ENCODE assay signal across 14 cellular contexts in genomic region chr19:47509170-47509847, GRCh38. TPM values are rescaled to one million over a fixed set of nuclear protein-coding genes. Genes with fewer than 3 reads are reported as not detected.
DNase-seq lines count a peak whose midpoint lies in the region; ATAC-seq, FAIRE-seq and TF ChIP-seq lines count a peak whose summit lies in the region.
"Had no signal": no experiment of that assay in that cellular context is flagged by ENCODE, and none has a peak within 500 bp of the region (broad histone marks: within the 10 kb centered on the region; RNA-seq: fewer than 3 reads in every experiment).

No MANE protein-coding gene starts in this region.

- peaks cover 49% of the 10 kb centered on the region for H3K4me1 ChIP-seq in right cardiac atrium (ENCODE audit: control insufficient read depth, insufficient read depth, low read length)
- H3K4me1 ChIP-seq in endothelial cell of umbilical vein (ENCODE audit: control insufficient read depth, extremely low read depth, insufficient read depth, low read length): peaks cover 28% of the 10 kb centered on the region

- no peaks in the 10 kb centered on the region for H3K36me3 Mint-ChIP-seq in progenitor cell of endocrine pancreas (ENCODE audit: insufficient read depth)

- H3K36me3 ChIP-seq in endothelial cell of umbilical vein (ENCODE audit: control insufficient read depth in 2 of 2, extremely low read depth in 1 of 2, insufficient read depth in 2 of 2, low read length in 2 of 2): peaks cover 0 to 2% of the 10 kb centered on the region in 2 experiments

- ATAC-seq in right cardiac atrium: no peak

- H3K27ac Mint-ChIP-seq in progenitor cell of endocrine pancreas: peak overlapping the region; percentile 64
- H3K27ac Mint-ChIP-seq: activated B cell treated with CpG ODN at 0.5 μM for 24 hours had no signal

- in situ Hi-C loops in GM13976 (cut with MboI; ENCODE audit: low sequenced_read_pairs, unreplicated experiment): no loop called here

- no peaks in the 10 kb centered on the region for H3K9me1 ChIP-seq in endothelial cell of umbilical vein (replicated peaks; ENCODE audit: control insufficient read depth, extremely low read depth, insufficient read depth, low read length)

- H4K20me1 ChIP-seq in endothelial cell of umbilical vein (replicated peaks; ENCODE audit: control insufficient read depth, extremely low read depth, insufficient read depth, low read length): no peaks in the 10 kb centered on the region

- WGBS in right cardiac atrium: 78% methylated on average over 20 of the region's 20 CpGs

- peaks cover 28% of the 10 kb centered on the region for H3K4me1 Mint-ChIP-seq in progenitor cell of endocrine pancreas (ENCODE audit: low read depth)

- DNase-seq in right cardiac atrium (peak in 1 of 3 donors; percentile 37), cardiac septum (ENCODE audit: low spot score) (no peak), endothelial cell of umbilical vein (ENCODE audit: low read depth, low spot score) (no peak), progenitor cell of endocrine pancreas (ENCODE audit: low spot score, unreplicated experiment) (no peak), NCI-H2196 (lab: John Stamatoyannopoulos, UW; ENCODE audit: unreplicated experiment) (no peak), GM13976 (ENCODE audit: low spot score) (no peak), GM20000 (ENCODE audit: low spot score) (no peak)
- no peak for DNase-seq in effector CD4-positive, alpha-beta T cell
- DNase-seq: activated B cell treated with CpG ODN at 0.5 μM for 24 hours; effector CD8-positive, alpha-beta T cell; NCI-H2227 treated with DMSO at 0.1 percent for 48 hours; small intestine had no signal

- no peak for TF ChIP-seq CTCF in endothelial cell of umbilical vein (IDR thresholded peaks at IDR 0.05; ENCODE audit: extremely low read depth in 1 of 2, insufficient read depth in 1 of 2, low read depth in 1 of 2, low read length in 2 of 2)
- no peak for TF ChIP-seq CTCF in progenitor cell of endocrine pancreas (IDR thresholded peaks at IDR 0.05; ENCODE audit: unreplicated experiment)
- TF ChIP-seq CTCF in GM13976 (IDR thresholded peaks at IDR 0.05; ENCODE audit: borderline replicate concordance, control extremely low read depth, extremely low read depth, insufficient read depth, missing control alignments): no peak
- TF ChIP-seq CTCF in GM20000 (IDR thresholded peaks at IDR 0.05; ENCODE audit: extremely low read depth, missing control alignments): no peak

- no peaks in the 10 kb centered on the region for H3K27me3 Mint-ChIP-seq in progenitor cell of endocrine pancreas
- H3K27me3 Mint-ChIP-seq: activated B cell treated with CpG ODN at 0.5 μM for 24 hours had no signal

- no peak overlapping the region for H2AFZ ChIP-seq in endothelial cell of umbilical vein (ENCODE audit: low read depth, low read length)

- no TSS peak for BruUV-seq in endothelial cell of umbilical vein (replicated peaks; lab: Mats Ljungman, UMichigan)

- H3K27ac ChIP-seq in right cardiac atrium (ENCODE audit: low read length): peak overlapping the region; percentile 19
- H3K27ac ChIP-seq in endothelial cell of umbilical vein (ENCODE audit: insufficient read depth, low read depth, low read length): no peak overlapping the region

- H3K9me3 ChIP-seq in right cardiac atrium (ENCODE audit: control insufficient read depth, low read length): no peaks in the 10 kb centered on the region
- H3K9me3 ChIP-seq in endothelial cell of umbilical vein (replicated peaks; ENCODE audit: control insufficient read depth, insufficient read depth, low read length): no peaks in the 10 kb centered on the region

- peaks cover 69% of the 10 kb centered on the region for H3K79me2 ChIP-seq in endothelial cell of umbilical vein (ENCODE audit: control insufficient read depth, insufficient read depth, low read length)

- intact Hi-C loops in right cardiac atrium (cut with DNase I): loop anchor here in 1 of 4 donors (10.0 kb wide), 1 partner anchor 185 kb away; no protein-coding TSS in a partner anchor
- intact Hi-C loops in cardiac septum (cut with DNase I): no loop called here
- intact Hi-C loops in endothelial cell of umbilical vein (cut with micrococcal nuclease): no loop called here

- peak; percentile 4 for FAIRE-seq in endothelial cell of umbilical vein (lab: Jason Lieb, UNC)
- FAIRE-seq: small intestine had no signal

- CTCF ChIA-PET in endothelial cell of umbilical vein (lab: Charles Lee): interaction anchor here (0.7 to 1.7 kb wide), 7 partner anchors 8 to 198 kb away, joined by 3 to 8 read pairs (median 3); no protein-coding TSS in a partner anchor

- dilution Hi-C loops in endothelial cell of umbilical vein (cut with MboI; ENCODE audit: extremely low pct_ligation_motif_present, low sequenced_read_pairs): no loop called here

- no peaks in the 10 kb centered on the region for H3K27me3 ChIP-seq in right cardiac atrium (ENCODE audit: control insufficient read depth, insufficient read depth)
- H3K27me3 ChIP-seq in endothelial cell of umbilical vein (ENCODE audit: control insufficient read depth in 2 of 2, insufficient read depth in 2 of 2, low read length in 2 of 2): no peaks in the 10 kb centered on the region

- no peak overlapping the region for H3K4me3 ChIP-seq in right cardiac atrium (ENCODE audit: low read length)
- H3K4me3 ChIP-seq in endothelial cell of umbilical vein (replicated peaks in 1 of 3; ENCODE audit: insufficient read depth in 1 of 3, low read depth in 1 of 3, low read length in 3 of 3): no peak overlapping the region

- no peak overlapping the region for H3K9ac ChIP-seq in endothelial cell of umbilical vein (replicated peaks; ENCODE audit: extremely low read depth, insufficient read depth, low read length)

- TF ChIP-seq POLR2A in endothelial cell of umbilical vein (IDR thresholded peaks at IDR 0.05; ENCODE audit: low read depth, low read length): no peak

- no peaks in the 10 kb centered on the region for H3K9me3 Mint-ChIP-seq in progenitor cell of endocrine pancreas (ENCODE audit: low read depth)
- H3K9me3 Mint-ChIP-seq: activated B cell treated with CpG ODN at 0.5 μM for 24 hours had no signal

- no peak overlapping the region for H3K4me3 Mint-ChIP-seq in progenitor cell of endocrine pancreas (ENCODE audit: low read depth)
- H3K4me3 Mint-ChIP-seq: activated B cell treated with CpG ODN at 0.5 μM for 24 hours had no signal

- peak overlapping the region; percentile 11 for H3K4me2 ChIP-seq in endothelial cell of umbilical vein (ENCODE audit: insufficient read depth, low read length)

- POLR2A ChIA-PET in endothelial cell of umbilical vein (lab: Charles Lee): no interaction called here

TF ChIP-seq in endothelial cell of umbilical vein, 7 proteins besides CTCF, POLR2A, EP300 and RAD21 (continues in another document):
- no peak for TF ChIP-seq POLR2AphosphoS5 (IDR thresholded peaks at IDR 0.05; ENCODE audit: insufficient read depth, low read depth, low read length)
- no peak for TF ChIP-seq MYC (IDR thresholded peaks at IDR 0.05; ENCODE audit: low read depth, low read length)
- TF ChIP-seq GATA2 (IDR thresholded peaks at IDR 0.05; ENCODE audit: insufficient read depth, insufficient read length, low read depth, low read length): no peak
- no peak for TF ChIP-seq FOS (IDR thresholded peaks at IDR 0.05; ENCODE audit: borderline replicate concordance, insufficient read depth, low read length)
- no peak for TF ChIP-seq MAX (IDR thresholded peaks at IDR 0.05; ENCODE audit: insufficient read depth, insufficient read length)
- TF ChIP-seq JUN (IDR thresholded peaks at IDR 0.05; ENCODE audit: borderline replicate concordance, insufficient read depth, insufficient read length, low read depth): no peak

RNA-seq across cellular contexts. Expression of gene NAPA, which starts 5.6 kb away (rescaled TPM):
- total RNA-seq in right cardiac atrium: 100 to 1,000 TPM in 3 of 4 donors, 10 to 100 TPM in 1; 91.7 to 111 (median 105) TPM
- 102 TPM for polyA plus RNA-seq in right cardiac atrium
- total RNA-seq in cardiac septum: 112 TPM
- total RNA-seq in endothelial cell of umbilical vein: 107 TPM in 2 replicates
- 154 and 172 TPM in 2 replicates for polyA plus RNA-seq in endothelial cell of umbilical vein
- 131 and 147 TPM in 2 replicates for polyA plus RNA-seq in endothelial cell of umbilical vein (2011; cell fraction: cytosol; rRNA removed)
- 82.0 and 97.2 TPM in 2 replicates for polyA plus RNA-seq in endothelial cell of umbilical vein (2011; cell fraction: nucleus; rRNA removed)
- polyA plus RNA-seq in endothelial cell of umbilical vein (2012): 104 and 106 TPM in 2 replicates
- 90.1 and 147 TPM in 2 replicates for polyA minus RNA-seq in endothelial cell of umbilical vein
- polyA minus RNA-seq in endothelial cell of umbilical vein (2011; cell fraction: cytosol; rRNA and poly(A)+ RNA removed): 63.0 TPM
- 35.5 and 37.6 TPM in 2 replicates for polyA minus RNA-seq in endothelial cell of umbilical vein (2011; cell fraction: nucleus; rRNA and poly(A)+ RNA removed)
- 77.8 and 80.0 TPM in 2 replicates for total RNA-seq in progenitor cell of endocrine pancreas

RNA-seq across cellular contexts. Expression of gene KPTN, which starts 25.3 kb away (rescaled TPM):
- 1 to 10 TPM; 6.4 to 9.4 (median 7.8) TPM for total RNA-seq in right cardiac atrium
- 9.9 TPM for polyA plus RNA-seq in right cardiac atrium
- total RNA-seq in cardiac septum: 5.2 TPM
- total RNA-seq in endothelial cell of umbilical vein: 13.7 and 15.5 TPM in 2 replicates
- polyA plus RNA-seq in endothelial cell of umbilical vein: 14.7 and 15.7 TPM in 2 replicates
- 10.5 and 10.7 TPM in 2 replicates for polyA plus RNA-seq in endothelial cell of umbilical vein (2011; cell fraction: cytosol; rRNA removed)
- polyA plus RNA-seq in endothelial cell of umbilical vein (2011; cell fraction: nucleus; rRNA removed): 36.1 and 36.6 TPM in 2 replicates
- 6.5 and 13.6 TPM in 2 replicates for polyA plus RNA-seq in endothelial cell of umbilical vein (2012)
- 7.9 and 8.4 TPM in 2 replicates for polyA minus RNA-seq in endothelial cell of umbilical vein
- 6.9 TPM for polyA minus RNA-seq in endothelial cell of umbilical vein (2011; cell fraction: cytosol; rRNA and poly(A)+ RNA removed)
- polyA minus RNA-seq in endothelial cell of umbilical vein (2011; cell fraction: nucleus; rRNA and poly(A)+ RNA removed): 3.3 and 4.6 TPM in 2 replicates
- total RNA-seq in progenitor cell of endocrine pancreas: 29.9 and 30.5 TPM in 2 replicates

RNA-seq across cellular contexts. Expression of gene SLC8A2, which starts 37.6 kb away (rescaled TPM):
- total RNA-seq in right cardiac atrium (under 1 TPM in 2 of 4 donors, not detected in 2; 0.09 to 0.26 TPM), cardiac septum (0.59 TPM), endothelial cell of umbilical vein (not detected in 2 replicates), progenitor cell of endocrine pancreas (1.2 and 1.4 TPM in 2 replicates)
- polyA plus RNA-seq in right cardiac atrium (0.36 TPM), endothelial cell of umbilical vein (not detected in 2 replicates)
- not detected in 2 replicates for polyA plus RNA-seq in endothelial cell of umbilical vein (2011; cell fraction: cytosol; rRNA removed)
- polyA plus RNA-seq in endothelial cell of umbilical vein (2011; cell fraction: nucleus; rRNA removed): 0.29 TPM in 1 of 2 replicates, not detected in the other
- not detected in 2 replicates for polyA plus RNA-seq in endothelial cell of umbilical vein (2012)
- not detected in 2 replicates for polyA minus RNA-seq in endothelial cell of umbilical vein
- not detected for polyA minus RNA-seq in endothelial cell of umbilical vein (2011; cell fraction: cytosol; rRNA and poly(A)+ RNA removed)
- polyA minus RNA-seq in endothelial cell of umbilical vein (2011; cell fraction: nucleus; rRNA and poly(A)+ RNA removed): not detected in 2 replicates
- total RNA-seq: activated B cell treated with CpG ODN at 0.5 μM for 24 hours, glomerular endothelial cell, kidney epithelial cell had no signal
